ENCODE assay signal across 8 cellular contexts in the genomic region with DNA sequence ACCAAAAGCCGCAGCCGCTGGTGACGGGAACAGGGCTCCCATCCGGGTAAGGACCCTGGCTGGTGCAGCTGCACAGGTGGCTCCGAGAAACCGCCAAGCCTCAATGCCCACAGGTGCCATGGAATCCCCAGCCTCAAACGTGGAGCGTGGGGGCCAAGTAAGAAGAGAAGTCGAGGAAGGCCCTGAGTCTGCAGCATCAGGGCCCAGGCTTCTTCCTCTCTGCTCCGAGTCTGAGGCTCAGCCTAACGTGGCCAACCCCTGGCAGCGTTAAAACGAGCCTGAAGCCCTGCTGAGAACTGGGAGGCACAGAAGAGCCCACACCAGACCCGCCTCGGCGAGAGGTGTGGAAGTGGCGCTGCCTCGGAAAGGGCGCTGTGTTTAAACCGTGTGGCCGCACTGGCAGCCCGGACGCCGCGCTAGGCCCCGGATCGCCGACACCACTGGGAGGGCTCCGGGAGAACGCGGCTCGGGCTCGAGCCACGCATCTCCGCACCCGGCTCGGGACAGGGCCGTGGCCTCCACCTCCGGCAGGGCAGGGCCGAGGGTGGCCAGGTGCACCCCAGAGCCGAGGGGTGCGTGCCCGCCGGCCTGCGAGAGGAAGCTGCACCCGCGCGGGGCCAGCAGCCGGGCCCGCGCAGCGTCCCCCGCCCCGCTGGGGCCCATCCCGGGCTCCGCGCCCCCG. TPM values are rescaled to one million over a fixed set of nuclear protein-coding genes. Genes with fewer than 3 reads are reported as not detected.
DNase-seq lines count a peak whose midpoint lies in the region; ATAC-seq and TF ChIP-seq lines count a peak whose summit lies in the region.

No MANE protein-coding gene starts in this region.

- no peak for TF ChIP-seq POLR2A in esophagus muscularis mucosa (IDR thresholded peaks at IDR 0.05; ENCODE audit: low read depth)

- peak; percentile 6 for ATAC-seq in HG02870 (IDR thresholded peaks at IDR 0.05; ENCODE audit: unreplicated experiment)

- H3K9ac ChIP-seq in SK-N-SH = peak overlapping the region; percentile 70; the same call in 1 of the 2 replicates

- H3K4me3 ChIP-seq in SK-N-SH (ENCODE audit: low read depth in 2 of 2, low read length in 1 of 2) = peak overlapping the region; percentile 68 to 86
- peak overlapping the region; percentile 64 to 95 (median 74) for H3K4me3 ChIP-seq in esophagus muscularis mucosa
- peak overlapping the region; percentile 84 for H3K4me3 ChIP-seq in osteoblast (ENCODE audit: insufficient read depth, low read length)

- peak; percentile 8 for DNase-seq in activated CD4-positive, alpha-beta T cell treated with anti-CD3 and anti-CD28 coated beads, Interleukin-2, amount 50 U/mL, for 1 hour
- no peak for DNase-seq in activated CD4-positive, alpha-beta T cell treated with anti-CD3 and anti-CD28 coated beads for 4 hours
- peak; percentile 70 for DNase-seq in SK-N-SH
- DNase-seq in esophagus muscularis mucosa (ENCODE audit: extremely low spot score) = no peak
- peak; percentile 91 for DNase-seq in osteoblast (ENCODE audit: insufficient read length, low spot score, missing footprints)
- no peak for DNase-seq in DMS153 (lab: John Stamatoyannopoulos, UW)
- no peak for DNase-seq in activated gamma-delta T cell (lab: John Stamatoyannopoulos, UW)

- peak overlapping the region; percentile 92 for H3K4me2 ChIP-seq in SK-N-SH
- peak overlapping the region; percentile 92 for H3K4me2 ChIP-seq in osteoblast (ENCODE audit: insufficient read depth, low read length)

- H3K4me1 ChIP-seq in SK-N-SH (ENCODE audit: control insufficient read depth in 1 of 2, insufficient read depth in 2 of 2, low read depth in 1 of 2, low read length in 1 of 2) = peaks cover 9 to 18% of the 10 kb centered on the region in 2 experiments; a peak in 2 of 4 replicates
- peaks cover 15 to 34% (median 28%) of the 10 kb centered on the region in 4 donors for H3K4me1 ChIP-seq in esophagus muscularis mucosa
- H3K4me1 ChIP-seq in osteoblast (ENCODE audit: insufficient read depth, low read length) = peaks cover 9% of the 10 kb centered on the region

- TF ChIP-seq EP300 in SK-N-SH (IDR thresholded peaks at IDR 0.05; ENCODE audit: borderline replicate concordance in 1 of 2, low read depth in 1 of 2, low read length in 1 of 2) = no peak
- TF ChIP-seq EP300 in esophagus muscularis mucosa (IDR thresholded peaks at IDR 0.05) = no peak

- no peaks in the 10 kb centered on the region for H3F3A ChIP-seq in SK-N-SH (replicated peaks; ENCODE audit: insufficient read depth)

- TF ChIP-seq RAD21 in SK-N-SH (IDR thresholded peaks at IDR 0.05; ENCODE audit: low read length) = no peak

- POLR2A ChIA-PET in SK-N-SH (lab: Yijun Ruan, JAX) = interaction anchor here (1.1 kb wide), 1 partner anchor 37 kb away, joined by 3 read pairs; no protein-coding TSS in a partner anchor

- peaks cover 9 to 32% of the 10 kb centered on the region in 2 experiments for H3K36me3 ChIP-seq in SK-N-SH (replicated peaks in 1 of 2; ENCODE audit: control insufficient read depth in 1 of 2, insufficient read depth in 2 of 2, low read length in 1 of 2)
- peaks cover 11 to 40% (median 35%) of the 10 kb centered on the region in 4 donors for H3K36me3 ChIP-seq in esophagus muscularis mucosa
- H3K36me3 ChIP-seq in osteoblast (ENCODE audit: insufficient read depth, low read length) = peaks cover 29% of the 10 kb centered on the region

- H2AFZ ChIP-seq in SK-N-SH (ENCODE audit: low read depth) (no peak overlapping the region), osteoblast (ENCODE audit: low read length) (peak overlapping the region; percentile 62)

- CTCF ChIA-PET in SK-N-SH (lab: Yijun Ruan, JAX) = interaction anchor here (1.4 to 4.2 kb wide), 2 partner anchors 10 to 16 kb away, joined by 3 to 27 read pairs; a partner anchor contains a TSS

- TF ChIP-seq CTCF in SK-N-SH (IDR thresholded peaks at IDR 0.05) (no peak), esophagus muscularis mucosa (IDR thresholded peaks at IDR 0.05) (no peak), osteoblast (IDR thresholded peaks at IDR 0.05; ENCODE audit: extremely low read depth, low read depth, low read length) (no peak)

- H3K9me3 ChIP-seq in SK-N-SH = no peaks in the 10 kb centered on the region
- no peaks in the 10 kb centered on the region for H3K9me3 ChIP-seq in esophagus muscularis mucosa
- H3K9me3 ChIP-seq in osteoblast (ENCODE audit: low read depth, low read length) = no peaks in the 10 kb centered on the region

- intact Hi-C loops in esophagus muscularis mucosa (cut with DNase I) = no loop called here

- no peaks in the 10 kb centered on the region for H3K9me2 ChIP-seq in SK-N-SH

- H3K79me2 ChIP-seq in SK-N-SH (ENCODE audit: insufficient read depth) (peaks cover 21% of the 10 kb centered on the region), osteoblast (ENCODE audit: insufficient read depth, low read length) (peaks cover 38% of the 10 kb centered on the region)

- H3K27me3 ChIP-seq in SK-N-SH (ENCODE audit: insufficient read depth) (no peaks in the 10 kb centered on the region), esophagus muscularis mucosa (no peaks in the 10 kb centered on the region), osteoblast (ENCODE audit: insufficient read depth, low read length) (no peaks in the 10 kb centered on the region)

- WGBS in SK-N-SH (ENCODE audit: low lambda C conversion rate) = 33% methylated on average over 14 of the region's 58 CpGs
- 37% methylated on average over 12 of the region's 58 CpGs for WGBS in esophagus muscularis mucosa

- peaks cover 19% of the 10 kb centered on the region for H4K20me1 ChIP-seq in SK-N-SH (ENCODE audit: insufficient read depth)
- H4K20me1 ChIP-seq in osteoblast (ENCODE audit: insufficient read depth, low read length) = peaks cover 17% of the 10 kb centered on the region

- H3K27ac ChIP-seq in SK-N-SH (ENCODE audit: low read depth in 2 of 2, low read length in 1 of 2) (peak overlapping the region in 1 of 2 experiments; percentile 20; a peak in 1 of 4 replicates), esophagus muscularis mucosa (replicated peaks in 1 of 4) (peak overlapping the region in 3 of 4 donors; percentile 24 to 71 (median 65)), osteoblast (ENCODE audit: low read depth, low read length) (peak overlapping the region; percentile 33)

TF ChIP-seq in SK-N-SH, 30 proteins besides CTCF, POLR2A, EP300 and RAD21:
- no peak for TF ChIP-seq SMC3 (IDR thresholded peaks at IDR 0.05; ENCODE audit: low read depth, low read length)
- TF ChIP-seq TEAD4 (IDR thresholded peaks at IDR 0.05; ENCODE audit: borderline replicate concordance, insufficient read depth) = no peak
- no peak for TF ChIP-seq GATA2 (CRISPR knock-in tag; IDR thresholded peaks at IDR 0.05)
- TF ChIP-seq, protein P1, sequence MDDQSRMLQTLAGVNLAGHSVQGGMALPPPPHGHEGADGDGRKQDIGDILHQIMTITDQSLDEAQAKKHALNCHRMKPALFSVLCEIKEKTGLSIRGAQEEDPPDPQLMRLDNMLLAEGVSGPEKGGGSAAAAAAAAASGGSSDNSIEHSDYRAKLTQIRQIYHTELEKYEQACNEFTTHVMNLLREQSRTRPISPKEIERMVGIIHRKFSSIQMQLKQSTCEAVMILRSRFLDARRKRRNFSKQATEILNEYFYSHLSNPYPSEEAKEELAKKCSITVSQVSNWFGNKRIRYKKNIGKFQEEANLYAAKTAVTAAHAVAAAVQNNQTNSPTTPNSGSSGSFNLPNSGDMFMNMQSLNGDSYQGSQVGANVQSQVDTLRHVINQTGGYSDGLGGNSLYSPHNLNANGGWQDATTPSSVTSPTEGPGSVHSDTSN (IDR thresholded peaks at IDR 0.05) = no peak
- TF ChIP-seq MXI1 (IDR thresholded peaks at IDR 0.05; ENCODE audit: low read depth, low read length) = no peak; the same call in 1 of the 2 replicates

RNA-seq across cellular contexts. Expression of a gene that starts 0.7 kb away (rescaled TPM):
- 39.3 and 43.1 TPM in 2 replicates for polyA plus RNA-seq in SK-N-SH (2012; rRNA removed)
- 26.8 and 33.2 TPM in 2 replicates for polyA plus RNA-seq in SK-N-SH (2012; cell fraction: cytosol; rRNA removed)
- 68.6 and 77.5 TPM in 2 replicates for polyA plus RNA-seq in SK-N-SH (2012; cell fraction: nucleus; rRNA removed)
- total RNA-seq in esophagus muscularis mucosa (10 to 100 TPM; 10.4 to 18.3 (median 13.7) TPM), osteoblast (10.5 and 14.1 TPM in 2 replicates)

RNA-seq across cellular contexts. Expression of a gene that starts 10.9 kb away (rescaled TPM):
- 59.9 and 84.3 TPM in 2 replicates for polyA plus RNA-seq in SK-N-SH (2012; rRNA removed)
- 19.4 and 28.3 TPM in 2 replicates for polyA plus RNA-seq in SK-N-SH (2012; cell fraction: cytosol; rRNA removed)
- polyA plus RNA-seq in SK-N-SH (2012; cell fraction: nucleus; rRNA removed) = 390 and 417 TPM in 2 replicates
- total RNA-seq in esophagus muscularis mucosa (10 to 100 TPM; 19.9 to 27.8 (median 24.8) TPM), osteoblast (20.3 and 26.2 TPM in 2 replicates)

RNA-seq across cellular contexts. Expression of a gene that starts 15.9 kb away (rescaled TPM):
- polyA plus RNA-seq in SK-N-SH (2012; rRNA removed) = 49.7 and 54.8 TPM in 2 replicates
- 16.9 and 27.5 TPM in 2 replicates for polyA plus RNA-seq in SK-N-SH (2012; cell fraction: cytosol; rRNA removed)
- 230 and 242 TPM in 2 replicates for polyA plus RNA-seq in SK-N-SH (2012; cell fraction: nucleus; rRNA removed)
- 10 to 100 TPM; 16.6 to 28.2 (median 21.7) TPM for total RNA-seq in esophagus muscularis mucosa
- 11.9 and 15.0 TPM in 2 replicates for total RNA-seq in osteoblast

RNA-seq across cellular contexts. Expression of a gene that starts 29.2 kb away (rescaled TPM):
- 38.3 and 39.5 TPM in 2 replicates for polyA plus RNA-seq in SK-N-SH (2012; rRNA removed)
- 21.7 and 29.5 TPM in 2 replicates for polyA plus RNA-seq in SK-N-SH (2012; cell fraction: cytosol; rRNA removed)
- polyA plus RNA-seq in SK-N-SH (2012; cell fraction: nucleus; rRNA removed) = 140 and 184 TPM in 2 replicates
- 10 to 100 TPM; 71.6 to 78.2 (median 74.2) TPM for total RNA-seq in esophagus muscularis mucosa
- 38.0 and 46.3 TPM in 2 replicates for total RNA-seq in osteoblast

RNA-seq across cellular contexts. Expression of a gene that starts 37.9 kb away (rescaled TPM):
- polyA plus RNA-seq in SK-N-SH (2012; rRNA removed) = 39.4 and 58.9 TPM in 2 replicates
- polyA plus RNA-seq in SK-N-SH (2012; cell fraction: cytosol; rRNA removed) = 32.3 and 39.9 TPM in 2 replicates
- polyA plus RNA-seq in SK-N-SH (2012; cell fraction: nucleus; rRNA removed) = 29.5 and 53.2 TPM in 2 replicates
- total RNA-seq in esophagus muscularis mucosa (10 to 100 TPM; 59.8 to 83.8 (median 78.2) TPM), osteoblast (26.2 and 30.4 TPM in 2 replicates)

Comparison
In these comparisons a context has a peak if more than half of its experiments do, and no peak if none do; other contexts are left out.
1. DNase-seq: peak in activated CD4-positive, alpha-beta T cell treated with anti-CD3 and anti-CD28 coated beads, Interleukin-2, amount 50 U/mL, for 1 hour (single experiment), SK-N-SH (single experiment) and osteoblast (single experiment); none in activated CD4-positive, alpha-beta T cell treated with anti-CD3 and anti-CD28 coated beads for 4 hours (0 of 2), esophagus muscularis mucosa (single experiment), DMS153 (single experiment) and activated gamma-delta T cell (single experiment).
2. Peak in every context shown above with its lines, with median percentiles within 50 percentile points of each other: H3K4me3 ChIP-seq.